In genomic region chr2:17327649-17328048, GRCh38 we compare ENCODE assay signal across 16 cellular contexts.
"Had no signal": no experiment of that assay in that cellular context is flagged by ENCODE, and none has a peak within 500 bp of the region (broad histone marks: within the 10 kb centered on the region; RNA-seq: fewer than 3 reads in every experiment).

No MANE protein-coding gene starts in this region.

- H3K4me1 ChIP-seq: heart left ventricle, right atrium auricular region, sigmoid colon, transverse colon had no signal

- H3K36me3 Mint-ChIP-seq: naive thymus-derived CD8-positive, alpha-beta T cell; stimulated activated naive B cell treated with anti-CD40 and anti-IgM and Interleukin-4, amounts not matched to agents 10 μg/mL and 1 μg/mL and 100 μg/mL, for 72 hours had no signal

- H3K27me3 Mint-ChIP-seq: stimulated activated naive CD8-positive, alpha-beta T cell treated with anti-CD3 and anti-CD28 coated beads, Interleukin-15, amount 100 ng/mL, for 72 hours had no signal

- H3K4me1 Mint-ChIP-seq: naive thymus-derived CD8-positive, alpha-beta T cell; stimulated activated naive B cell treated with anti-CD40 and anti-IgM and Interleukin-4, amounts not matched to agents 10 μg/mL and 1 μg/mL and 100 μg/mL, for 72 hours; stimulated activated naive CD8-positive, alpha-beta T cell treated with anti-CD3 and anti-CD28 coated beads, Interleukin-15, amount 100 ng/mL, for 72 hours had no signal

- H3K36me3 ChIP-seq: heart left ventricle, neutrophil, right atrium auricular region, sigmoid colon, thoracic aorta, transverse colon had no signal

- H3K4me3 ChIP-seq: heart left ventricle, mucosa of descending colon, right atrium auricular region, sigmoid colon, skin epidermis, thoracic aorta, transverse colon had no signal

- H3K9me3 Mint-ChIP-seq: stimulated activated naive B cell treated with anti-CD40 and anti-IgM and Interleukin-4, amounts not matched to agents 10 μg/mL and 1 μg/mL and 100 μg/mL, for 72 hours had no signal

- H3K4me3 Mint-ChIP-seq: naive thymus-derived CD8-positive, alpha-beta T cell; stimulated activated naive B cell treated with anti-CD40 and anti-IgM and Interleukin-4, amounts not matched to agents 10 μg/mL and 1 μg/mL and 100 μg/mL, for 72 hours; stimulated activated naive CD8-positive, alpha-beta T cell treated with anti-CD3 and anti-CD28 coated beads, Interleukin-15, amount 100 ng/mL, for 72 hours had no signal

- DNase-seq: effector memory CD4-positive, alpha-beta T cell; heart left ventricle; hippocampal formation; mucosa of descending colon; naive thymus-derived CD8-positive, alpha-beta T cell; posterior cingulate gyrus; sigmoid colon; stimulated activated CD4-positive, alpha-beta T cell treated with anti-CD3 and anti-CD28 coated beads, Interleukin-2, amount 100 ng/mL, for 24 hours; stimulated activated CD4-positive, alpha-beta T cell treated with anti-CD3 and anti-CD28 coated beads, Interleukin-4, amount 100 ng/mL, for 4 hours; stimulated activated naive B cell treated with anti-CD40 and anti-IgM and Interleukin-4, amounts not matched to agents 10 μg/mL and 1 μg/mL and 100 μg/mL, for 72 hours; stimulated activated naive CD8-positive, alpha-beta T cell treated with anti-CD3 and anti-CD28 coated beads, Interleukin-15, amount 100 ng/mL, for 72 hours; transverse colon had no signal

- ATAC-seq: heart left ventricle; mucosa of descending colon; naive thymus-derived CD8-positive, alpha-beta T cell; stimulated activated naive B cell treated with anti-CD40 and anti-IgM and Interleukin-4, amounts not matched to agents 10 μg/mL and 1 μg/mL and 100 μg/mL, for 72 hours; stimulated activated naive CD8-positive, alpha-beta T cell treated with anti-CD3 and anti-CD28 coated beads, Interleukin-15, amount 100 ng/mL, for 72 hours had no signal

- H3K27ac ChIP-seq: heart left ventricle, neutrophil, right atrium auricular region, sigmoid colon, skin epidermis, thoracic aorta, transverse colon had no signal

- H3K27me3 ChIP-seq: heart left ventricle, neutrophil, right atrium auricular region, sigmoid colon, transverse colon had no signal

- H3K9me3 ChIP-seq: heart left ventricle, mucosa of descending colon, neutrophil, right atrium auricular region, sigmoid colon, thoracic aorta, transverse colon had no signal

- H3K27ac Mint-ChIP-seq: naive thymus-derived CD8-positive, alpha-beta T cell; stimulated activated naive B cell treated with anti-CD40 and anti-IgM and Interleukin-4, amounts not matched to agents 10 μg/mL and 1 μg/mL and 100 μg/mL, for 72 hours; stimulated activated naive CD8-positive, alpha-beta T cell treated with anti-CD3 and anti-CD28 coated beads, Interleukin-15, amount 100 ng/mL, for 72 hours had no signal
